In genomic region chr1:179010671-179011070, GRCh38 we compare ENCODE assay signal across 8 cellular contexts.
"Had no signal": no experiment of that assay in that cellular context is flagged by ENCODE, and none has a peak within 500 bp of the region (broad histone marks: within the 10 kb centered on the region; RNA-seq: fewer than 3 reads in every experiment).

No MANE protein-coding gene starts in this region.

- H3K9me3 Mint-ChIP-seq: IgD-negative memory B cell had no signal

- H3K4me1 Mint-ChIP-seq: IgD-negative memory B cell had no signal

- ATAC-seq: HepG2, K562 had no signal

- H3K4me3 ChIP-seq: K562 had no signal

- H3K27ac ChIP-seq: HL-60 had no signal

- H3K4me3 Mint-ChIP-seq: IgD-negative memory B cell had no signal

- H3K27ac Mint-ChIP-seq: IgD-negative memory B cell had no signal

- H3K27me3 Mint-ChIP-seq: IgD-negative memory B cell had no signal

- FAIRE-seq: HepG2, HTR-8/SVneo, K562 had no signal

- DNase-seq: IMR-90, KBM-7, KG1 had no signal
